Comparison of ENCODE assay signal across 24 cellular contexts in genomic region chr1:228353601-228354371, GRCh38. TPM values are rescaled to one million over a fixed set of nuclear protein-coding genes. Genes with fewer than 3 reads are reported as not detected.
A peak's percentile ranks its signal among the peaks of the same experiment; 100 is the strongest.
DNase-seq lines count a peak whose midpoint lies in the region; ATAC-seq and TF ChIP-seq lines count a peak whose summit lies in the region.
"Had no signal": no experiment of that assay in that cellular context is flagged by ENCODE, and none has a peak within 500 bp of the region (broad histone marks: within the 10 kb centered on the region; RNA-seq: fewer than 3 reads in every experiment).

No MANE protein-coding gene starts in this region.

- peaks cover 0 to 5% of the 10 kb centered on the region in 2 donors for H3K36me3 ChIP-seq in neuronal stem cell (replicated peaks in 1 of 2; ENCODE audit: control insufficient read depth in 2 of 2, insufficient read depth in 2 of 2, low read length in 2 of 2)
- H3K36me3 ChIP-seq: SJCRH30 had no signal

- H3K27me3 Mint-ChIP-seq in activated CD4-positive, alpha-beta T cell treated with anti-CD3 and anti-CD28 coated beads, Interleukin-2, amount 10 ng/mL, durations not matched to agents 7 days and 5 days: no peaks in the 10 kb centered on the region
- H3K27me3 Mint-ChIP-seq: CD4-positive, alpha-beta memory T cell had no signal

- H3K9me3 Mint-ChIP-seq in activated CD4-positive, alpha-beta T cell treated with anti-CD3 and anti-CD28 coated beads, Interleukin-2, amount 10 ng/mL, durations not matched to agents 7 days and 5 days: no peaks in the 10 kb centered on the region
- H3K9me3 Mint-ChIP-seq: H9 had no signal

- no peak overlapping the region for H4K8ac ChIP-seq in neuronal stem cell (ENCODE audit: low read depth, low read length)

- no peak overlapping the region for H3K23ac ChIP-seq in neuronal stem cell (ENCODE audit: low read depth, low read length, poor library complexity)

- no peak overlapping the region for H2BK120ac ChIP-seq in neuronal stem cell (ENCODE audit: low read depth, low read length)

- CTCF ChIA-PET in activated CD4-positive, alpha-beta T cell treated with anti-CD3 and anti-CD28 coated beads, Interleukin-2, amount 10 ng/mL, durations not matched to agents 7 days and 5 days (lab: Charles Lee): interaction anchor here (0.7 kb wide), 1 partner anchor 35 kb away, joined by 3 read pairs; no protein-coding TSS in a partner anchor

- H2AK5ac ChIP-seq in neuronal stem cell (ENCODE audit: low read depth, low read length): peak overlapping the region; percentile 47

- H3K27me3 ChIP-seq in foreskin keratinocyte (no peaks in the 10 kb centered on the region), neuronal stem cell (ENCODE audit: control insufficient read depth in 3 of 3, insufficient read depth in 3 of 3, low read depth in 1 of 3, low read length in 3 of 3) (no peaks in the 10 kb centered on the region)
- H3K27me3 ChIP-seq: BLaER1 treated with 17β-estradiol and CSF1 and Interleukin-3, amounts not matched to agents 10 nM and 100 nM; SJCRH30 had no signal

- H3K79me1 ChIP-seq in neuronal stem cell (ENCODE audit: low read depth, low read length): peaks cover 2% of the 10 kb centered on the region

- no peak overlapping the region for H2AFZ ChIP-seq in neuronal stem cell (ENCODE audit: low read length)
- H2AFZ ChIP-seq: GM23248 had no signal

- peak overlapping the region; percentile 46 for H3K27ac Mint-ChIP-seq in activated CD4-positive, alpha-beta T cell treated with anti-CD3 and anti-CD28 coated beads, Interleukin-2, amount 10 ng/mL, durations not matched to agents 7 days and 5 days
- H3K27ac Mint-ChIP-seq: CD4-positive, alpha-beta memory T cell; H9; HFFc6 had no signal

- H3K4me1 ChIP-seq in foreskin keratinocyte: no peaks in the 10 kb centered on the region
- H3K4me1 ChIP-seq in neuronal stem cell (ENCODE audit: control insufficient read depth in 2 of 2, insufficient read depth in 1 of 2, low read depth in 1 of 2, low read length in 2 of 2): no peaks in the 10 kb centered on the region
- H3K4me1 ChIP-seq: BLaER1 treated with 17β-estradiol and CSF1 and Interleukin-3, amounts not matched to agents 10 nM and 100 nM; Caco-2; SJCRH30 had no signal

- no peaks in the 10 kb centered on the region for H3K4me1 Mint-ChIP-seq in activated CD4-positive, alpha-beta T cell treated with anti-CD3 and anti-CD28 coated beads, Interleukin-2, amount 10 ng/mL, durations not matched to agents 7 days and 5 days

- H4K91ac ChIP-seq in neuronal stem cell (ENCODE audit: low read depth, low read length, poor library complexity): no peak overlapping the region

- DNase-seq in activated CD4-positive, alpha-beta T cell treated with anti-CD3 and anti-CD28 coated beads, Interleukin-2, amount 10 ng/mL, durations not matched to agents 7 days and 5 days: no peak
- no peak for DNase-seq in activated CD4-positive, alpha-beta T cell treated with anti-CD3 and anti-CD28 coated beads for 1 hour
- DNase-seq in NCI-H69 (lab: John Stamatoyannopoulos, UW): peak; percentile 12
- DNase-seq in foreskin keratinocyte: peak in 1 of 2 donors; percentile 28
- no peak for DNase-seq in neuronal stem cell (ENCODE audit: low spot score)
- DNase-seq in NCI-H345 (lab: John Stamatoyannopoulos, UW): no peak
- no peak for DNase-seq in NCI-H510A treated with DMSO at 0.1 percent for 48 hours (lab: John Stamatoyannopoulos, UW)
- DNase-seq: 8988T; Caco-2; DND-41; GM23248; H9; HFFc6; MV-4-11; NCI-H1694; NCI-H2081; NCI-H2171; NCI-H446; NK-92 treated with Interleukin-12 subunit alpha and Interleukin-12 subunit beta, amount 100 ng/mL, for 24 hours; SJCRH30 had no signal

- H3K36me3 Mint-ChIP-seq in activated CD4-positive, alpha-beta T cell treated with anti-CD3 and anti-CD28 coated beads, Interleukin-2, amount 10 ng/mL, durations not matched to agents 7 days and 5 days (ENCODE audit: low read depth): no peaks in the 10 kb centered on the region
- H3K36me3 Mint-ChIP-seq: CD4-positive, alpha-beta memory T cell had no signal

- no peak overlapping the region for H3K4me3 Mint-ChIP-seq in activated CD4-positive, alpha-beta T cell treated with anti-CD3 and anti-CD28 coated beads, Interleukin-2, amount 10 ng/mL, durations not matched to agents 7 days and 5 days
- H3K4me3 Mint-ChIP-seq: CD4-positive, alpha-beta memory T cell; H9; HFFc6 had no signal

- no peak overlapping the region for H3K18ac ChIP-seq in neuronal stem cell (ENCODE audit: low read length)

- H3K27ac ChIP-seq in foreskin keratinocyte (no peak overlapping the region), neuronal stem cell (replicated peaks; ENCODE audit: low read length) (no peak overlapping the region)
- H3K27ac ChIP-seq: BLaER1 treated with 17β-estradiol and CSF1 and Interleukin-3, amounts not matched to agents 10 nM and 100 nM; GM23248; SJCRH30 had no signal

- no peak for TF ChIP-seq CTCF in foreskin keratinocyte (conservative IDR thresholded peaks at IDR 0.05)

- H3K9me3 ChIP-seq in neuronal stem cell (replicated peaks in 1 of 2; ENCODE audit: control insufficient read depth in 2 of 2, insufficient read depth in 1 of 2, low read depth in 1 of 2, low read length in 2 of 2): peaks cover 0 to 8% of the 10 kb centered on the region in 2 donors
- H3K9me3 ChIP-seq: BLaER1 treated with 17β-estradiol and CSF1 and Interleukin-3, amounts not matched to agents 10 nM and 100 nM; Caco-2; SJCRH30 had no signal

- no CpG with 5 or more reads among the region's 11 CpGs for WGBS in neuronal stem cell (ENCODE audit: extremely low coverage in 2 of 2, insufficient read length in 2 of 2, insufficient replicate concordance in 1 of 2), 2 donors

- POLR2A ChIA-PET in activated CD4-positive, alpha-beta T cell treated with anti-CD3 and anti-CD28 coated beads, Interleukin-2, amount 10 ng/mL, durations not matched to agents 7 days and 5 days (lab: Charles Lee): no interaction called here

- no peak overlapping the region for H3K4me3 ChIP-seq in neuronal stem cell (ENCODE audit: low read length in 2 of 2)
- H3K4me3 ChIP-seq: BLaER1 treated with 17β-estradiol and CSF1 and Interleukin-3, amounts not matched to agents 10 nM and 100 nM; GM12878; GM23248; SJCRH30 had no signal

- no peak overlapping the region for H3K4ac ChIP-seq in neuronal stem cell (ENCODE audit: low read length)

- H3K4me2 ChIP-seq in neuronal stem cell (ENCODE audit: insufficient read depth, low read length, poor library complexity, severe bottlenecking): no peak overlapping the region
- H3K4me2 ChIP-seq: BLaER1 treated with 17β-estradiol and CSF1 and Interleukin-3, amounts not matched to agents 10 nM and 100 nM had no signal

- H2BK15ac ChIP-seq in neuronal stem cell (ENCODE audit: low read length): no peak overlapping the region

- H3K9ac ChIP-seq in neuronal stem cell (ENCODE audit: low read depth, low read length, poor library complexity): no peak overlapping the region
- H3K9ac ChIP-seq: BLaER1 treated with 17β-estradiol and CSF1 and Interleukin-3, amounts not matched to agents 10 nM and 100 nM; GM23248 had no signal

- H2BK5ac ChIP-seq in neuronal stem cell (ENCODE audit: low read length): peak overlapping the region; percentile 53

- ATAC-seq in foreskin keratinocyte (peak; percentile 2), GM21381 (IDR thresholded peaks at IDR 0.05; ENCODE audit: unreplicated experiment) (no peak)
- ATAC-seq: GM12878 had no signal

- no peak overlapping the region for H3K14ac ChIP-seq in neuronal stem cell (ENCODE audit: low read length)

- H2BK12ac ChIP-seq in neuronal stem cell (ENCODE audit: low read length): no peak overlapping the region

RNA-seq across cellular contexts. Expression of gene TRIM11, which starts 52.8 kb away (rescaled TPM):
- 10 to 100 TPM; 54.4 to 62.4 TPM for total RNA-seq in activated CD4-positive, alpha-beta T cell treated with anti-CD3 and anti-CD28 coated beads, Interleukin-2, amount 10 ng/mL, durations not matched to agents 7 days and 5 days
- total RNA-seq in foreskin keratinocyte: 27.0 and 28.4 TPM in 2 replicates
- polyA plus RNA-seq in foreskin keratinocyte: 20.9 and 25.4 TPM in 2 replicates
- 13.5 TPM for polyA plus RNA-seq in neuronal stem cell (2013, experiment 1 of 2)
- polyA plus RNA-seq in neuronal stem cell (2013, experiment 2 of 2): 13.3 TPM
